8 cellular contexts compared by ENCODE assay signal in the genomic region with DNA sequence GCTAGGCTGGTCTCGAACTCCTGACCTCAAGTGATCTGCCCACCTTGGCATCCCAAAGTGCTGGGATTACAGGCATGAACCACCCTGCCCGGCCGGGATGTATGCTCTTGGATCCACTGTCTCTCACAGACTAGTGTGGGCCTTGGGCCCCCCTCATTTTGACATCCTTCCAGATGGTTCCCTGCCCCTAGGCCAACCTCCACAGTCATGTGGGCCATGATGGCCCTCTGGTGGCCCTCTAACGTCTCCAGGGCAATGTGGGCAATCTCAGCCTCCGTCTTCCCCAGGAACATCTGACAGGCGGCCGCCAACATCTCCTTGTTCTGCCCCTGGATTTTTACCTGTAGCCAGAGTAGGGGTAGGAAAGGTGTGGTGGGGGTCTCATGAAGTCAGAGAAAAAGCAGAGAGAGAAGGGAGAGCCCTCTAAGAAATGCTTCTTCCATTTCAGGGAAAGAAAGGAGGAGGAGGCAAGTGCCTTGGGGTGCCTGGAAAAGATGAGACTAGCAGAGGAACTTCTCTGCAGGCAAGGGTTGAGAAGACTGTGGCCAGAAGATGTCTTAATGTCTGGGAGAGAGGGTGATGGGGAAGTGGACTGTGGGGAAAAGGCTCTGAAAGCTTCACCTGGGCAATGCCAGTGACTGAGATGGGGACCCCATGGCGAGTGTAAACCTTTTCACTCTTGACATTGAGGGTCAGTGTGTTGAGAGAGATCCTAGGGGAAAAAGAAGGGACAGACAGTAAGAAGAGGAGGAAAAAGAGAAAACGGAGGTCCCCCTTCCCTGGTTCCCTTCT. TPM values are rescaled to one million over a fixed set of nuclear protein-coding genes. Genes with fewer than 3 reads are reported as not detected.
A peak's percentile ranks its signal among the peaks of the same experiment; 100 is the strongest.
DNase-seq lines count a peak whose midpoint lies in the region; ATAC-seq lines count a peak whose summit lies in the region.
"Had no signal": no experiment of that assay in that cellular context is flagged by ENCODE, and none has a peak within 500 bp of the region (broad histone marks: within the 10 kb centered on the region; RNA-seq: fewer than 3 reads in every experiment).

No MANE protein-coding gene starts in this region.

- peaks cover 72% of the 10 kb centered on the region for H3K4me1 Mint-ChIP-seq in activated CD8-positive, alpha-beta memory T cell treated with anti-CD3 and anti-CD28 coated beads, Interleukin-2, amount 10 ng/mL, durations not matched to agents 7 days and 5 days
- H3K4me1 Mint-ChIP-seq in stimulated activated naive B cell treated with anti-CD40 and anti-IgM and Interleukin-4, amounts not matched to agents 10 μg/mL and 1 μg/mL and 100 μg/mL, for 72 hours, result peaks cover 42 to 64% of the 10 kb centered on the region in 2 donors

- H3K9ac ChIP-seq in HUES48 (ENCODE audit: low read depth, low read length), result no peak overlapping the region

- peak overlapping the region; percentile 95 for H3K4me3 Mint-ChIP-seq in activated CD8-positive, alpha-beta memory T cell treated with anti-CD3 and anti-CD28 coated beads, Interleukin-2, amount 10 ng/mL, durations not matched to agents 7 days and 5 days
- H3K4me3 Mint-ChIP-seq in stimulated activated naive B cell treated with anti-CD40 and anti-IgM and Interleukin-4, amounts not matched to agents 10 μg/mL and 1 μg/mL and 100 μg/mL, for 72 hours, result peak overlapping the region; percentile 84 to 92

- no peaks in the 10 kb centered on the region for H3K27me3 Mint-ChIP-seq in activated CD8-positive, alpha-beta memory T cell treated with anti-CD3 and anti-CD28 coated beads, Interleukin-2, amount 10 ng/mL, durations not matched to agents 7 days and 5 days
- no peaks in the 10 kb centered on the region for H3K27me3 Mint-ChIP-seq in stimulated activated naive B cell treated with anti-CD40 and anti-IgM and Interleukin-4, amounts not matched to agents 10 μg/mL and 1 μg/mL and 100 μg/mL, for 72 hours

- ATAC-seq in activated CD8-positive, alpha-beta memory T cell treated with anti-CD3 and anti-CD28 coated beads, Interleukin-2, amount 10 ng/mL, durations not matched to agents 7 days and 5 days, result no peak
- no peak for ATAC-seq in stimulated activated naive B cell treated with anti-CD40 and anti-IgM and Interleukin-4, amounts not matched to agents 10 μg/mL and 1 μg/mL and 100 μg/mL, for 72 hours (replicated peaks)

- peak overlapping the region; percentile 90 for H3K27ac ChIP-seq in HUES48 (ENCODE audit: low read depth, low read length)

- no peaks in the 10 kb centered on the region for H3K9me3 Mint-ChIP-seq in activated CD8-positive, alpha-beta memory T cell treated with anti-CD3 and anti-CD28 coated beads, Interleukin-2, amount 10 ng/mL, durations not matched to agents 7 days and 5 days (ENCODE audit: low read depth)
- H3K9me3 Mint-ChIP-seq in stimulated activated naive B cell treated with anti-CD40 and anti-IgM and Interleukin-4, amounts not matched to agents 10 μg/mL and 1 μg/mL and 100 μg/mL, for 72 hours, result peaks cover 0 to 5% of the 10 kb centered on the region in 2 donors

- peaks cover 54% of the 10 kb centered on the region for H3K36me3 Mint-ChIP-seq in activated CD8-positive, alpha-beta memory T cell treated with anti-CD3 and anti-CD28 coated beads, Interleukin-2, amount 10 ng/mL, durations not matched to agents 7 days and 5 days
- H3K36me3 Mint-ChIP-seq in stimulated activated naive B cell treated with anti-CD40 and anti-IgM and Interleukin-4, amounts not matched to agents 10 μg/mL and 1 μg/mL and 100 μg/mL, for 72 hours, result peaks cover 33 to 54% of the 10 kb centered on the region in 2 donors

- peak overlapping the region; percentile 83 for H3K27ac Mint-ChIP-seq in activated CD8-positive, alpha-beta memory T cell treated with anti-CD3 and anti-CD28 coated beads, Interleukin-2, amount 10 ng/mL, durations not matched to agents 7 days and 5 days
- peak overlapping the region; percentile 85 for H3K27ac Mint-ChIP-seq in stimulated activated naive B cell treated with anti-CD40 and anti-IgM and Interleukin-4, amounts not matched to agents 10 μg/mL and 1 μg/mL and 100 μg/mL, for 72 hours

- H3K4me3 ChIP-seq in HUES48 (ENCODE audit: low read depth, low read length) (peak overlapping the region; percentile 74), iPS-11a (ENCODE audit: low read depth, low read length) (peak overlapping the region; percentile 86)

- peaks cover 45% of the 10 kb centered on the region for H3K36me3 ChIP-seq in HUES48 (ENCODE audit: control insufficient read depth, insufficient read depth, low read length)

- no peak for DNase-seq in activated CD8-positive, alpha-beta memory T cell treated with anti-CD3 and anti-CD28 coated beads, Interleukin-2, amount 10 ng/mL, durations not matched to agents 7 days and 5 days
- no peak for DNase-seq in stimulated activated naive B cell treated with anti-CD40 and anti-IgM and Interleukin-4, amounts not matched to agents 10 μg/mL and 1 μg/mL and 100 μg/mL, for 72 hours
- no peak for DNase-seq in cerebellar nuclear complex (lab: John Stamatoyannopoulos, UW)
- DNase-seq in D341Med (ENCODE audit: low spot score), result no peak
- DNase-seq in T1000 (lab: John Stamatoyannopoulos, UW), result no peak
- DNase-seq: NCI-H69 had no signal

- CTCF ChIA-PET in activated CD8-positive, alpha-beta memory T cell treated with anti-CD3 and anti-CD28 coated beads, Interleukin-2, amount 10 ng/mL, durations not matched to agents 7 days and 5 days (lab: Charles Lee), result interaction anchor here (0.7 to 32.1 kb wide), 7 partner anchors 9 to 346 kb away, joined by 3 to 936 read pairs (median 4); partner anchors contain the start of genes DHX16 and VARS2

- peaks cover 3% of the 10 kb centered on the region; the same call in 1 of the 2 replicates for H3K27me3 ChIP-seq in HUES48 (ENCODE audit: control insufficient read depth, insufficient read depth, low read length)

- H3K9me3 ChIP-seq in HUES48 (ENCODE audit: control insufficient read depth, insufficient read depth, low read length), result no peaks in the 10 kb centered on the region

- H3K4me1 ChIP-seq in HUES48 (ENCODE audit: control insufficient read depth, insufficient read depth, low read length), result peaks cover 6% of the 10 kb centered on the region; the same call in 1 of the 2 replicates

RNA-seq across cellular contexts. Expression of gene FLOT1, which starts 1.3 kb away (rescaled TPM):
- total RNA-seq in activated CD8-positive, alpha-beta memory T cell treated with anti-CD3 and anti-CD28 coated beads, Interleukin-2, amount 10 ng/mL, durations not matched to agents 7 days and 5 days, result 100 to 1,000 TPM; 165 to 184 TPM

RNA-seq across cellular contexts. Expression of gene IER3, which starts 3.2 kb away (rescaled TPM):
- total RNA-seq in activated CD8-positive, alpha-beta memory T cell treated with anti-CD3 and anti-CD28 coated beads, Interleukin-2, amount 10 ng/mL, durations not matched to agents 7 days and 5 days, result 10 to 100 TPM in 1 of 2 experiments, 1 to 10 TPM in 1; 10.0 to 62.7 TPM

RNA-seq across cellular contexts. Expression of gene TUBB, which starts 21.0 kb away (rescaled TPM):
- 1,000 to 10,000 TPM; 1,499 to 1,522 TPM for total RNA-seq in activated CD8-positive, alpha-beta memory T cell treated with anti-CD3 and anti-CD28 coated beads, Interleukin-2, amount 10 ng/mL, durations not matched to agents 7 days and 5 days

RNA-seq across cellular contexts. Expression of gene MDC1, which starts 24.1 kb away (rescaled TPM):
- total RNA-seq in activated CD8-positive, alpha-beta memory T cell treated with anti-CD3 and anti-CD28 coated beads, Interleukin-2, amount 10 ng/mL, durations not matched to agents 7 days and 5 days, result 10 to 100 TPM; 67.4 to 83.9 TPM

RNA-seq across cellular contexts. Expression of gene NRM, which starts 50.4 kb away (rescaled TPM):
- total RNA-seq in activated CD8-positive, alpha-beta memory T cell treated with anti-CD3 and anti-CD28 coated beads, Interleukin-2, amount 10 ng/mL, durations not matched to agents 7 days and 5 days, result 10 to 100 TPM; 30.2 to 36.4 TPM
